22 cellular contexts compared by ENCODE assay signal in the genomic region with DNA sequence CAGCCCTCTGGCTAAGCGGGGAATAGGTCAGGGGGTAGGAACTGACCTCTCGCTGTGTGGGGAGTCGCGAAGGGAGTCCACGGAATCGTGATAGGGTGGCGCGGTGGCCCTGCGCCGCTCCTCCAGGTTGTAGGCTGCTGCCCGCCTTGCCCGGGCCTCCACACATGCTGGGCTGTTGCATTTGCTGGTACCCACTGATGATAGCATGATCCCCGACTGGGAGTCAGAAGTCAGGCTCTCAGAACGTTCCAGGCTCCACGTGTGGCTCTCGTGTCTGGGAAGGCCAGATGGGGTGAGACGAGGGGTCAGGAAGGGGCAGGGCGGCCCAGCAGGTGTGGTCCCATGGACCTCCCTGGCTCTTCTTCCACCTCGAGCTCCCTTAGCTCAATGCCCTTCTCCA. TPM values are rescaled to one million over a fixed set of nuclear protein-coding genes. Genes with fewer than 3 reads are reported as not detected.
"Had no signal": no experiment of that assay in that cellular context is flagged by ENCODE, and none has a peak within 500 bp of the region (broad histone marks: within the 10 kb centered on the region; RNA-seq: fewer than 3 reads in every experiment).

No MANE protein-coding gene starts in this region.

- H3K9me3 Mint-ChIP-seq: naive thymus-derived CD8-positive, alpha-beta T cell; nephron progenitor cell; stimulated activated naive CD8-positive, alpha-beta T cell treated with anti-CD3 and anti-CD28 coated beads, Interleukin-15, amount 100 ng/mL, for 72 hours had no signal

- H3K27me3 ChIP-seq: dorsolateral prefrontal cortex, suprapubic skin, vagina had no signal

- H3K4me1 ChIP-seq: suprapubic skin had no signal

- H3K36me3 ChIP-seq: transverse colon had no signal

- H3K27ac Mint-ChIP-seq: nephron progenitor cell; stimulated activated naive CD8-positive, alpha-beta T cell treated with anti-CD3 and anti-CD28 coated beads, Interleukin-15, amount 100 ng/mL, for 72 hours had no signal

- H3K4me3 Mint-ChIP-seq: nephron progenitor cell; stimulated activated naive CD8-positive, alpha-beta T cell treated with anti-CD3 and anti-CD28 coated beads, Interleukin-15, amount 100 ng/mL, for 72 hours had no signal

- H3K9me3 ChIP-seq: psoas muscle, suprapubic skin, transverse colon, vagina had no signal

- H3K4me3 ChIP-seq: dorsolateral prefrontal cortex, psoas muscle, skin epidermis, suprapubic skin, transverse colon, vagina had no signal

- H3K36me3 Mint-ChIP-seq: immature natural killer cell; naive thymus-derived CD8-positive, alpha-beta T cell had no signal

- ATAC-seq: naive thymus-derived CD8-positive, alpha-beta T cell; psoas muscle; right cardiac atrium; stimulated activated naive CD8-positive, alpha-beta T cell treated with anti-CD3 and anti-CD28 coated beads, Interleukin-15, amount 100 ng/mL, for 72 hours had no signal

- DNase-seq: effector CD4-positive, alpha-beta T cell; hypothalamus; immature natural killer cell; islet precursor cell; mammary epithelial cell; nephron progenitor cell; nucleus accumbens; psoas muscle; stimulated activated CD4-positive, alpha-beta T cell treated with anti-CD3 and anti-CD28 coated beads, Interleukin-15, amount 100 ng/mL, for 24 hours; stimulated activated CD4-positive, alpha-beta T cell treated with anti-CD3 and anti-CD28 coated beads, Interleukin-2, amount 100 ng/mL, for 48 hours; stimulated activated naive CD4-positive, alpha-beta T cell; stimulated activated naive CD8-positive, alpha-beta T cell treated with anti-CD3 and anti-CD28 coated beads, Interleukin-15, amount 100 ng/mL, for 72 hours; transverse colon had no signal

- H3K27ac ChIP-seq: dorsolateral prefrontal cortex, psoas muscle, skin epidermis, suprapubic skin, transverse colon, vagina had no signal

RNA-seq across cellular contexts. Expression of a gene that starts 56.0 kb away (rescaled TPM):
- total RNA-seq: fibroblast of villous mesenchyme, mesenteric fat pad, myocyte had no signal
- polyA plus RNA-seq: mammary epithelial cell had no signal
